ENCODE assay signal across 39 cellular contexts in the genomic region with DNA sequence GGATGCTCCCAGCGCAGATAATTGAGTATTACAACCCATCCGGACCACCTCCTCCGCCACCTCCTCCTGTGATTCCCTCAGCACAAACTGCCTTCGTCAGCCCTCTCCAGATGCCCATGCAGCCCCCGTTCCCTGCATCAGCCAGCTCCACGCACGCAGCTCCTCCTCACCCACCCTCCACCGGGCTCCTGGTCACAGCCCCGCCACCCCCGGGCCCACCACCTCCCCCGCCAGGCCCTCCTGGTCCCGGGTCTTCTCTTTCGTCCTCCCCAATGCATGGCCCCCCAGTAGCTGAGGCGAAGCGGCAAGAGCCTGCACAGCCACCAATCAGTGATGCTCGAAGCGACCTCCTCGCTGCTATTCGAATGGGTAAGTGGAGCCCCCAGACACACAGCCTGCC.
"Had no signal": no experiment of that assay in that cellular context is flagged by ENCODE, and none has a peak within 500 bp of the region (broad histone marks: within the 10 kb centered on the region; RNA-seq: fewer than 3 reads in every experiment).

No MANE protein-coding gene starts in this region.

- H3K4me1 Mint-ChIP-seq: activated naive CD4-positive, alpha-beta T cell treated with anti-CD3 and anti-CD28 coated beads, Interleukin-2, amount 10 ng/mL, durations not matched to agents 7 days and 5 days; activated naive CD4-positive, alpha-beta T cell treated with anti-CD3 and anti-CD28 coated beads, Interleukin-2, amount 50 U/mL, for 24 hours; activated naive CD8-positive, alpha-beta T cell treated with anti-CD3 and anti-CD28 coated beads for 36 hours; activated naive CD8-positive, alpha-beta T cell treated with anti-CD3 and anti-CD28 coated beads, Interleukin-2, amount 10 ng/mL, durations not matched to agents 7 days and 5 days; activated naive CD8-positive, alpha-beta T cell treated with anti-CD3 and anti-CD28 coated beads, Interleukin-2, amount 50 U/mL, for 24 hours; activated T-helper 17 cell treated with anti-CD3 and anti-CD28 coated beads, Interleukin-2, amount 50 U/mL, for 72 hours; central memory CD8-positive, alpha-beta T cell had no signal

- H3K36me3 Mint-ChIP-seq: activated naive CD4-positive, alpha-beta T cell treated with anti-CD3 and anti-CD28 coated beads, Interleukin-2, amount 10 ng/mL, durations not matched to agents 7 days and 5 days; activated naive CD4-positive, alpha-beta T cell treated with anti-CD3 and anti-CD28 coated beads, Interleukin-2, amount 50 U/mL, for 24 hours; activated naive CD4-positive, alpha-beta T cell treated with anti-CD3 and anti-CD28 coated beads, Interleukin-2, amount 50 U/mL, for 72 hours; activated naive CD8-positive, alpha-beta T cell treated with anti-CD3 and anti-CD28 coated beads for 36 hours; activated naive CD8-positive, alpha-beta T cell treated with anti-CD3 and anti-CD28 coated beads, Interleukin-2, amount 10 ng/mL, durations not matched to agents 7 days and 5 days had no signal

- DNase-seq: activated effector memory CD4-positive, alpha-beta T cell treated with anti-CD3 and anti-CD28 coated beads, Interleukin-2, amount 50 U/mL, for 16 hours; activated effector memory CD4-positive, alpha-beta T cell treated with Interleukin-2 at 50 U/mL for 16 hours; activated gamma-delta T cell; activated gamma-delta T cell treated with Interleukin-2 at 50 U/mL for 16 hours; activated naive CD4-positive, alpha-beta T cell; activated naive CD4-positive, alpha-beta T cell treated with anti-CD3 and anti-CD28 coated beads for 36 hours; activated naive CD4-positive, alpha-beta T cell treated with anti-CD3 and anti-CD28 coated beads, Interleukin-2, amount 10 ng/mL, durations not matched to agents 7 days and 5 days; activated naive CD4-positive, alpha-beta T cell treated with anti-CD3 and anti-CD28 coated beads, Interleukin-2, amount 50 U/mL, for 16 hours; activated naive CD4-positive, alpha-beta T cell treated with Interleukin-2 at 50 U/mL for 16 hours; activated naive CD8-positive, alpha-beta T cell treated with anti-CD3 and anti-CD28 coated beads for 36 hours; activated naive CD8-positive, alpha-beta T cell treated with anti-CD3 and anti-CD28 coated beads, Interleukin-2, amount 10 ng/mL, durations not matched to agents 7 days and 5 days; activated naive CD8-positive, alpha-beta T cell treated with anti-CD3 and anti-CD28 coated beads, Interleukin-2, amount 50 U/mL, for 24 hours; activated T-cell treated with anti-CD3 and anti-CD28 coated beads for 4 hours; activated T-cell treated with anti-CD3 and anti-CD28 coated beads, Interleukin-2, amount 50 U/mL, for 1 hour; activated T-cell treated with anti-CD3 and anti-CD28 coated beads, Interleukin-2, amount 50 U/mL, for 24 hours; activated T-cell treated with anti-CD3 and anti-CD28 coated beads, Interleukin-2, amount 50 U/mL, for 4 hours; activated T-cell treated with anti-CD3 and anti-CD28 coated beads, Interleukin-2, amount 50 U/mL, for 48 hours; activated T-cell treated with anti-CD3 and anti-CD28 coated beads, Interleukin-2, amount 50 U/mL, for 72 hours; adrenal gland; amniotic stem cell; amygdala; anterior cingulate cortex; aorta; body of pancreas; brain microvascular endothelial cell; caudate nucleus; central memory CD4-positive, alpha-beta T cell; cerebellar nuclear complex had no signal

- H3K27me3 Mint-ChIP-seq: brain had no signal

- H3K4me3 Mint-ChIP-seq: activated naive CD4-positive, alpha-beta T cell treated with anti-CD3 and anti-CD28 coated beads for 36 hours; activated naive CD4-positive, alpha-beta T cell treated with anti-CD3 and anti-CD28 coated beads, Interleukin-2, amount 10 ng/mL, durations not matched to agents 7 days and 5 days; activated naive CD4-positive, alpha-beta T cell treated with anti-CD3 and anti-CD28 coated beads, Interleukin-2, amount 50 U/mL, for 24 hours; activated naive CD8-positive, alpha-beta T cell; activated naive CD8-positive, alpha-beta T cell treated with anti-CD3 and anti-CD28 coated beads for 36 hours; activated naive CD8-positive, alpha-beta T cell treated with anti-CD3 and anti-CD28 coated beads, Interleukin-2, amount 10 ng/mL, durations not matched to agents 7 days and 5 days; activated naive CD8-positive, alpha-beta T cell treated with anti-CD3 and anti-CD28 coated beads, Interleukin-2, amount 50 U/mL, for 24 hours; activated T-cell treated with anti-CD3 and anti-CD28 coated beads, Interleukin-2, amount 50 U/mL, for 24 hours; activated T-cell treated with anti-CD3 and anti-CD28 coated beads, Interleukin-2, amount 50 U/mL, for 4 hours; activated T-cell treated with anti-CD3 and anti-CD28 coated beads, Interleukin-2, amount 50 U/mL, for 72 hours; activated T-helper 1 cell treated with anti-CD3 and anti-CD28 coated beads, Interleukin-12 subunit alpha, Interleukin-12 subunit beta, Interleukin-2, Interleukin-4 antibody, amounts not matched to agents 30 ng/mL and 10 ng/mL and 1 ng/mL, durations not matched to agents 14 hours and 24 hours and 36 hours; activated T-helper 17 cell treated with anti-CD3 and anti-CD28 coated beads, Interleukin-2, amount 50 U/mL, for 72 hours; brain; central memory CD8-positive, alpha-beta T cell had no signal

- H3K36me3 ChIP-seq: brain microvascular endothelial cell, breast epithelium had no signal

- H3K4me3 ChIP-seq: adrenal gland, ascending aorta, body of pancreas, breast epithelium, cardiac muscle cell had no signal

- H3K27me3 ChIP-seq: adrenal gland, ascending aorta, body of pancreas, brain microvascular endothelial cell, breast epithelium, cardiac muscle cell had no signal

- H3K4me1 ChIP-seq: adrenal gland, ascending aorta, body of pancreas, breast epithelium had no signal

- H3K9me3 Mint-ChIP-seq: activated naive CD4-positive, alpha-beta T cell treated with anti-CD3 and anti-CD28 coated beads for 36 hours; activated naive CD4-positive, alpha-beta T cell treated with anti-CD3 and anti-CD28 coated beads, Interleukin-2, amount 10 ng/mL, durations not matched to agents 7 days and 5 days; activated naive CD4-positive, alpha-beta T cell treated with anti-CD3 and anti-CD28 coated beads, Interleukin-2, amount 50 U/mL, for 24 hours; activated naive CD4-positive, alpha-beta T cell treated with anti-CD3 and anti-CD28 coated beads, Interleukin-2, amount 50 U/mL, for 72 hours; activated naive CD8-positive, alpha-beta T cell treated with anti-CD3 and anti-CD28 coated beads for 36 hours; activated naive CD8-positive, alpha-beta T cell treated with anti-CD3 and anti-CD28 coated beads, Interleukin-2, amount 10 ng/mL, durations not matched to agents 7 days and 5 days; activated naive CD8-positive, alpha-beta T cell treated with anti-CD3 and anti-CD28 coated beads, Interleukin-2, amount 50 U/mL, for 24 hours; activated T-cell treated with anti-CD3 and anti-CD28 coated beads, Interleukin-2, amount 50 U/mL, for 24 hours; activated T-cell treated with anti-CD3 and anti-CD28 coated beads, Interleukin-2, amount 50 U/mL, for 4 hours; activated T-cell treated with anti-CD3 and anti-CD28 coated beads, Interleukin-2, amount 50 U/mL, for 72 hours; activated T-helper 1 cell treated with anti-CD3 and anti-CD28 coated beads, Interleukin-12 subunit alpha, Interleukin-12 subunit beta, Interleukin-2, Interleukin-4 antibody, amounts not matched to agents 30 ng/mL and 10 ng/mL and 1 ng/mL, durations not matched to agents 14 hours and 24 hours and 36 hours; activated T-helper 17 cell treated with anti-CD3 and anti-CD28 coated beads, Interleukin-2, amount 50 U/mL, for 72 hours; activated T-helper 2 cell treated with anti-CD3 and anti-CD28 coated beads, Interferon-gamma antibody, Interleukin-2, Interleukin-4, amounts not matched to agents 10 μg/mL and 5 μg/mL and 100 μg/mL, durations not matched to agents 14 hours and 24 hours and 36 hours; brain; central memory CD8-positive, alpha-beta T cell had no signal

- H3K9me3 ChIP-seq: adrenal gland, ascending aorta, body of pancreas, breast epithelium had no signal

- H3K27ac ChIP-seq: adrenal gland, ascending aorta, body of pancreas, brain microvascular endothelial cell, breast epithelium, cardiac muscle cell had no signal

- H3K27ac Mint-ChIP-seq: activated naive CD4-positive, alpha-beta T cell treated with anti-CD3 and anti-CD28 coated beads for 36 hours; activated naive CD4-positive, alpha-beta T cell treated with anti-CD3 and anti-CD28 coated beads, Interleukin-2, amount 10 ng/mL, durations not matched to agents 7 days and 5 days; activated naive CD4-positive, alpha-beta T cell treated with anti-CD3 and anti-CD28 coated beads, Interleukin-2, amount 50 U/mL, for 24 hours; activated naive CD4-positive, alpha-beta T cell treated with anti-CD3 and anti-CD28 coated beads, Interleukin-2, amount 50 U/mL, for 72 hours; activated naive CD8-positive, alpha-beta T cell; activated naive CD8-positive, alpha-beta T cell treated with anti-CD3 and anti-CD28 coated beads for 36 hours; activated naive CD8-positive, alpha-beta T cell treated with anti-CD3 and anti-CD28 coated beads, Interleukin-2, amount 10 ng/mL, durations not matched to agents 7 days and 5 days; activated naive CD8-positive, alpha-beta T cell treated with anti-CD3 and anti-CD28 coated beads, Interleukin-2, amount 50 U/mL, for 24 hours; activated T-cell treated with anti-CD3 and anti-CD28 coated beads, Interleukin-2, amount 50 U/mL, for 24 hours; activated T-cell treated with anti-CD3 and anti-CD28 coated beads, Interleukin-2, amount 50 U/mL, for 72 hours; activated T-helper 1 cell treated with anti-CD3 and anti-CD28 coated beads, Interleukin-12 subunit alpha, Interleukin-12 subunit beta, Interleukin-2, Interleukin-4 antibody, amounts not matched to agents 30 ng/mL and 10 ng/mL and 1 ng/mL, durations not matched to agents 14 hours and 24 hours and 36 hours; activated T-helper 17 cell treated with anti-CD3 and anti-CD28 coated beads, Interleukin-2, amount 50 U/mL, for 72 hours; activated T-helper 2 cell treated with anti-CD3 and anti-CD28 coated beads, Interferon-gamma antibody, Interleukin-2, Interleukin-4, amounts not matched to agents 10 μg/mL and 5 μg/mL and 100 μg/mL, durations not matched to agents 14 hours and 24 hours and 36 hours had no signal

- ATAC-seq: activated naive CD4-positive, alpha-beta T cell treated with anti-CD3 and anti-CD28 coated beads, Interleukin-2, amount 50 U/mL, for 72 hours; activated naive CD8-positive, alpha-beta T cell treated with anti-CD3 and anti-CD28 coated beads, Interleukin-2, amount 50 U/mL, for 24 hours; activated T-cell treated with anti-CD3 and anti-CD28 coated beads, Interleukin-2, amount 50 U/mL, for 4 hours; activated T-cell treated with anti-CD3 and anti-CD28 coated beads, Interleukin-2, amount 50 U/mL, for 72 hours; activated T-helper 17 cell treated with anti-CD3 and anti-CD28 coated beads, Interleukin-2, amount 50 U/mL, for 72 hours; body of pancreas had no signal
